In genomic region chr13:83449666-83450395, GRCh38 we compare ENCODE assay signal across 15 cellular contexts.
DNase-seq lines count a peak whose midpoint lies in the region; ATAC-seq, FAIRE-seq and TF ChIP-seq lines count a peak whose summit lies in the region.
"Had no signal": no experiment of that assay in that cellular context is flagged by ENCODE, and none has a peak within 500 bp of the region (broad histone marks: within the 10 kb centered on the region; RNA-seq: fewer than 3 reads in every experiment).

No MANE protein-coding gene starts in this region.

- H3K4me1 Mint-ChIP-seq in Calu3 (ENCODE audit: low read depth, unreplicated experiment), result no peaks in the 10 kb centered on the region
- H3K4me1 Mint-ChIP-seq: naive thymus-derived CD4-positive, alpha-beta T cell had no signal

- no peak overlapping the region for H3K4me3 ChIP-seq in bronchial epithelial cell (ENCODE audit: low read depth, low read length)
- H3K4me3 ChIP-seq: adrenal gland, uterus had no signal

- H3K36me3 Mint-ChIP-seq in Calu3 (ENCODE audit: insufficient read depth, unreplicated experiment), result no peaks in the 10 kb centered on the region
- H3K36me3 Mint-ChIP-seq: naive thymus-derived CD4-positive, alpha-beta T cell had no signal

- H3K36me3 ChIP-seq in bronchial epithelial cell (ENCODE audit: control insufficient read depth, insufficient read depth, low read length), result no peaks in the 10 kb centered on the region
- H3K36me3 ChIP-seq: adrenal gland, uterus had no signal

- H3K4me3 Mint-ChIP-seq in Calu3 (ENCODE audit: low read depth, unreplicated experiment), result no peak overlapping the region
- H3K4me3 Mint-ChIP-seq: naive thymus-derived CD4-positive, alpha-beta T cell had no signal

- no peaks in the 10 kb centered on the region for H3K27me3 ChIP-seq in bronchial epithelial cell (ENCODE audit: control insufficient read depth, insufficient read depth, low read length)
- H3K27me3 ChIP-seq: adrenal gland, uterus had no signal

- DNase-seq in Calu3 (no peak), NCI-H460 (ENCODE audit: extremely low read depth, low read depth) (peak; percentile 17), bronchial epithelial cell (ENCODE audit: low read depth) (peak; percentile 84), non-pigmented ciliary epithelial cell (ENCODE audit: low read depth) (peak; percentile 64), 8988T (no peak), G401 (ENCODE audit: low spot score) (no peak)
- DNase-seq: activated CD8-positive, alpha-beta memory T cell treated with anti-CD3 and anti-CD28 coated beads, Interleukin-2, amount 50 U/mL, for 4 hours; adrenal gland; naive thymus-derived CD4-positive, alpha-beta T cell; NCI-H2029; stimulated activated CD8-positive, alpha-beta memory T cell treated with anti-CD3 and anti-CD28 coated beads, Interleukin-4, amount 100 ng/mL, for 48 hours; T-helper 9 cell; uterus had no signal

- intact Hi-C loops in Calu3 (cut with micrococcal nuclease; ENCODE audit: unreplicated experiment), result no loop called here

- FAIRE-seq in bronchial epithelial cell (lab: Jason Lieb, UNC), result no peak

- in situ Hi-C loops in G401 (cut with HindIII; ENCODE audit: low sequenced_read_pairs), result no loop called here

- no peaks in the 10 kb centered on the region for H3K9me3 Mint-ChIP-seq in Calu3 (ENCODE audit: low read depth, unreplicated experiment)

- ATAC-seq in GM18861 (IDR thresholded peaks at IDR 0.05; ENCODE audit: unreplicated experiment), result no peak
- no peak for ATAC-seq in HG03565 (IDR thresholded peaks at IDR 0.05; ENCODE audit: unreplicated experiment)
- ATAC-seq: naive thymus-derived CD4-positive, alpha-beta T cell had no signal

- TF ChIP-seq CTCF in Calu3 (IDR thresholded peaks at IDR 0.05; ENCODE audit: unreplicated experiment) (no peak), bronchial epithelial cell (IDR thresholded peaks at IDR 0.05; ENCODE audit: insufficient read depth, low read length, severe bottlenecking) (no peak)

- CTCF ChIA-PET in Calu3 (lab: Charles Lee), result no interaction called here

- H3K27me3 Mint-ChIP-seq in Calu3 (ENCODE audit: unreplicated experiment), result no peaks in the 10 kb centered on the region
- H3K27me3 Mint-ChIP-seq: naive thymus-derived CD4-positive, alpha-beta T cell had no signal

- H3K27ac Mint-ChIP-seq in Calu3 (ENCODE audit: unreplicated experiment), result peak overlapping the region; percentile 20
- H3K27ac Mint-ChIP-seq: naive thymus-derived CD4-positive, alpha-beta T cell had no signal

- BruUV-seq in Calu3 (replicated peaks; lab: Mats Ljungman, UMichigan), result no TSS peak

Comparison
In these comparisons a context has a peak if more than half of its experiments do, and no peak if none do; other contexts are left out.
1. DNase-seq: peak in NCI-H460 (single experiment), bronchial epithelial cell (single experiment) and non-pigmented ciliary epithelial cell (single experiment); none in Calu3 (single experiment), 8988T (single experiment) and G401 (single experiment).